Comparison of ENCODE assay signal across 19 cellular contexts in genomic region chr17:66135896-66136295, GRCh38. TPM values are rescaled to one million over a fixed set of nuclear protein-coding genes. Genes with fewer than 3 reads are reported as not detected.
DNase-seq lines count a peak whose midpoint lies in the region; TF ChIP-seq lines count a peak whose summit lies in the region.
"Had no signal": no experiment of that assay in that cellular context is flagged by ENCODE, and none has a peak within 500 bp of the region (broad histone marks: within the 10 kb centered on the region; RNA-seq: fewer than 3 reads in every experiment).

No MANE protein-coding gene starts in this region.

- H3K27me3 Mint-ChIP-seq in activated T-helper 1 cell treated with anti-CD3 and anti-CD28 coated beads, Interleukin-12 subunit alpha, Interleukin-12 subunit beta, Interleukin-2, Interleukin-4 antibody, amounts not matched to agents 30 ng/mL and 10 ng/mL and 1 ng/mL, durations not matched to agents 14 hours and 24 hours and 36 hours (ENCODE audit: insufficient read depth) = peaks cover 9% of the 10 kb centered on the region
- H3K27me3 Mint-ChIP-seq in activated T-helper 2 cell treated with anti-CD3 and anti-CD28 coated beads, Interferon-gamma antibody, Interleukin-2, Interleukin-4, amounts not matched to agents 10 μg/mL and 5 μg/mL and 100 μg/mL, durations not matched to agents 14 hours and 24 hours and 36 hours (ENCODE audit: low read depth) = peaks cover 20% of the 10 kb centered on the region

- H4K20me1 ChIP-seq in mammary epithelial cell (ENCODE audit: insufficient read depth, low read length) = no peaks in the 10 kb centered on the region

- intact Hi-C loops in breast epithelium (cut with DNase I; ENCODE audit: low total_unique reads) = no loop called here
- intact Hi-C loops in mammary epithelial cell (cut with micrococcal nuclease) = no loop called here
- intact Hi-C loops in activated T-helper 1 cell treated with anti-CD3 and anti-CD28 coated beads, Interleukin-12 subunit alpha, Interleukin-12 subunit beta, Interleukin-2, Interleukin-4 antibody, amounts not matched to agents 30 ng/mL and 10 ng/mL and 1 ng/mL, durations not matched to agents 14 hours and 24 hours and 36 hours (cut with micrococcal nuclease) = no loop called here
- intact Hi-C loops in activated T-helper 2 cell treated with anti-CD3 and anti-CD28 coated beads, Interferon-gamma antibody, Interleukin-2, Interleukin-4, amounts not matched to agents 10 μg/mL and 5 μg/mL and 100 μg/mL, durations not matched to agents 14 hours and 24 hours and 36 hours (cut with micrococcal nuclease) = no loop called here

- H3K4me1 ChIP-seq in breast epithelium (no peaks in the 10 kb centered on the region), mammary epithelial cell (ENCODE audit: insufficient read depth, low read length) (no peaks in the 10 kb centered on the region), adipocyte (ENCODE audit: control insufficient read depth, insufficient read depth, low read length) (peaks cover 15% of the 10 kb centered on the region)
- H3K4me1 ChIP-seq: SJCRH30 had no signal

- H3K79me2 ChIP-seq in mammary epithelial cell (ENCODE audit: insufficient read depth, low read length) = no peaks in the 10 kb centered on the region

- TF ChIP-seq POLR2A in breast epithelium (IDR thresholded peaks at IDR 0.05) = no peak

- H3K4me1 Mint-ChIP-seq in activated T-helper 1 cell treated with anti-CD3 and anti-CD28 coated beads, Interleukin-12 subunit alpha, Interleukin-12 subunit beta, Interleukin-2, Interleukin-4 antibody, amounts not matched to agents 30 ng/mL and 10 ng/mL and 1 ng/mL, durations not matched to agents 14 hours and 24 hours and 36 hours (ENCODE audit: low read depth) = peaks cover 6% of the 10 kb centered on the region
- peaks cover 8% of the 10 kb centered on the region for H3K4me1 Mint-ChIP-seq in activated T-helper 2 cell treated with anti-CD3 and anti-CD28 coated beads, Interferon-gamma antibody, Interleukin-2, Interleukin-4, amounts not matched to agents 10 μg/mL and 5 μg/mL and 100 μg/mL, durations not matched to agents 14 hours and 24 hours and 36 hours (ENCODE audit: low read depth)

- H3K4me3 ChIP-seq in breast epithelium (no peak overlapping the region), mammary epithelial cell (replicated peaks in 1 of 3; ENCODE audit: insufficient read depth in 1 of 3, low read depth in 2 of 3, low read length in 3 of 3) (no peak overlapping the region), adipocyte (ENCODE audit: low read length) (no peak overlapping the region), foreskin fibroblast (ENCODE audit: low read depth in 1 of 2, low read length in 2 of 2) (no peak overlapping the region)
- H3K4me3 ChIP-seq: K562, SJCRH30 had no signal

- peak overlapping the region; percentile 41 to 44 for H3K27ac ChIP-seq in breast epithelium
- no peak overlapping the region for H3K27ac ChIP-seq in mammary epithelial cell (ENCODE audit: insufficient read depth, low read depth, low read length)
- H3K27ac ChIP-seq: HL-60, SJCRH30 had no signal

- no peak overlapping the region for H3K4me2 ChIP-seq in mammary epithelial cell (ENCODE audit: insufficient read depth, low read depth, low read length)

- in situ Hi-C loops in mammary epithelial cell (cut with MboI; ENCODE audit: low sequenced_read_pairs in 2 of 2) = no loop called here

- CTCF ChIA-PET in mammary epithelial cell (lab: Charles Lee; ENCODE audit: low non-redundant PET) = no interaction called here

- no peaks in the 10 kb centered on the region for H3K27me3 ChIP-seq in breast epithelium
- no peaks in the 10 kb centered on the region for H3K27me3 ChIP-seq in mammary epithelial cell (ENCODE audit: insufficient read depth, low read length)
- H3K27me3 ChIP-seq in adipocyte (replicated peaks; ENCODE audit: control insufficient read depth, insufficient read depth, low read length) = no peaks in the 10 kb centered on the region
- H3K27me3 ChIP-seq: SJCRH30 had no signal

- H3K36me3 Mint-ChIP-seq in activated T-helper 1 cell treated with anti-CD3 and anti-CD28 coated beads, Interleukin-12 subunit alpha, Interleukin-12 subunit beta, Interleukin-2, Interleukin-4 antibody, amounts not matched to agents 30 ng/mL and 10 ng/mL and 1 ng/mL, durations not matched to agents 14 hours and 24 hours and 36 hours (ENCODE audit: low read depth) = peaks cover 4% of the 10 kb centered on the region
- no peaks in the 10 kb centered on the region for H3K36me3 Mint-ChIP-seq in activated T-helper 2 cell treated with anti-CD3 and anti-CD28 coated beads, Interferon-gamma antibody, Interleukin-2, Interleukin-4, amounts not matched to agents 10 μg/mL and 5 μg/mL and 100 μg/mL, durations not matched to agents 14 hours and 24 hours and 36 hours (ENCODE audit: low read depth)
- H3K36me3 Mint-ChIP-seq: CD4-positive, CD25-positive, alpha-beta regulatory T cell had no signal

- dilution Hi-C loops in mammary epithelial cell (cut with HindIII; ENCODE audit: low sequenced_read_pairs) = no loop called here

- H3K9ac ChIP-seq in mammary epithelial cell (ENCODE audit: insufficient read depth, low read length) (no peak overlapping the region), adipocyte (ENCODE audit: low read length) (no peak overlapping the region)

- no peak overlapping the region for H3K27ac Mint-ChIP-seq in activated T-helper 1 cell treated with anti-CD3 and anti-CD28 coated beads, Interleukin-12 subunit alpha, Interleukin-12 subunit beta, Interleukin-2, Interleukin-4 antibody, amounts not matched to agents 30 ng/mL and 10 ng/mL and 1 ng/mL, durations not matched to agents 14 hours and 24 hours and 36 hours
- no peak overlapping the region for H3K27ac Mint-ChIP-seq in activated T-helper 2 cell treated with anti-CD3 and anti-CD28 coated beads, Interferon-gamma antibody, Interleukin-2, Interleukin-4, amounts not matched to agents 10 μg/mL and 5 μg/mL and 100 μg/mL, durations not matched to agents 14 hours and 24 hours and 36 hours

- no peak overlapping the region for H2AFZ ChIP-seq in mammary epithelial cell (ENCODE audit: low read depth, low read length)

- BruUV-seq in mammary epithelial cell (replicated peaks; lab: Mats Ljungman, UMichigan) = no TSS peak

- no peaks in the 10 kb centered on the region for H3K36me3 ChIP-seq in breast epithelium
- no peaks in the 10 kb centered on the region for H3K36me3 ChIP-seq in mammary epithelial cell (ENCODE audit: insufficient read depth, low read length)
- no peaks in the 10 kb centered on the region for H3K36me3 ChIP-seq in adipocyte (ENCODE audit: control insufficient read depth, insufficient read depth, low read length, severe bottlenecking)

- H3K9me3 ChIP-seq in breast epithelium (no peaks in the 10 kb centered on the region), mammary epithelial cell (replicated peaks; ENCODE audit: insufficient read depth, low read length) (no peaks in the 10 kb centered on the region), adipocyte (ENCODE audit: control insufficient read depth, low read length) (peaks cover 7% of the 10 kb centered on the region)
- H3K9me3 ChIP-seq: SJCRH30 had no signal

- TF ChIP-seq CTCF in breast epithelium (IDR thresholded peaks at IDR 0.05) (no peak), mammary epithelial cell (conservative IDR thresholded peaks at IDR 0.05 in 1 of 2, IDR thresholded peaks at IDR 0.05 in 1 of 2; ENCODE audit: extremely low read depth in 1 of 2, insufficient read depth in 1 of 2, low read depth in 1 of 2, low read length in 2 of 2) (no peak), foreskin fibroblast (IDR thresholded peaks at IDR 0.05; ENCODE audit: low read depth, low read length) (no peak)

- WGBS in mammary epithelial cell (ENCODE audit: low coverage, missing lambda C conversion rate) = 42% methylated on average over 3 of the region's 3 CpGs

- peak in 1 of 2 donors; percentile 20 for DNase-seq in breast epithelium (ENCODE audit: low spot score in 2 of 2)
- no peak for DNase-seq in mammary epithelial cell
- DNase-seq in adipocyte (ENCODE audit: low read depth) = peak; percentile 46
- peak; percentile 5 to 17 for DNase-seq in foreskin fibroblast
- no peak for DNase-seq in NCI-H2107 treated with DMSO at 0.1 percent for 48 hours (lab: John Stamatoyannopoulos, UW; ENCODE audit: unreplicated experiment)
- DNase-seq in activated T-helper 1 cell treated with anti-CD3 and anti-CD28 coated beads, Interleukin-12 subunit alpha, Interleukin-12 subunit beta, Interleukin-2, Interleukin-4 antibody, amounts not matched to agents 30 ng/mL and 10 ng/mL and 1 ng/mL, durations not matched to agents 14 hours and 24 hours and 36 hours (ENCODE audit: low spot score) = no peak
- DNase-seq in OCI-M2 (lab: John Stamatoyannopoulos, UW; ENCODE audit: unreplicated experiment) = no peak
- DNase-seq in activated T-helper 2 cell treated with anti-CD3 and anti-CD28 coated beads, Interferon-gamma antibody, Interleukin-2, Interleukin-4, amounts not matched to agents 10 μg/mL and 5 μg/mL and 100 μg/mL, durations not matched to agents 14 hours and 24 hours and 36 hours (ENCODE audit: low spot score) = no peak
- DNase-seq: 8988T, Calu3, DMS53, HCEC 1CT, NCI-H187, NCI-H748 treated with DMSO at 0.1 percent for 48 hours, PC-3, SJCRH30 had no signal

- H3K4me3 Mint-ChIP-seq in activated T-helper 1 cell treated with anti-CD3 and anti-CD28 coated beads, Interleukin-12 subunit alpha, Interleukin-12 subunit beta, Interleukin-2, Interleukin-4 antibody, amounts not matched to agents 30 ng/mL and 10 ng/mL and 1 ng/mL, durations not matched to agents 14 hours and 24 hours and 36 hours = no peak overlapping the region
- no peak overlapping the region for H3K4me3 Mint-ChIP-seq in activated T-helper 2 cell treated with anti-CD3 and anti-CD28 coated beads, Interferon-gamma antibody, Interleukin-2, Interleukin-4, amounts not matched to agents 10 μg/mL and 5 μg/mL and 100 μg/mL, durations not matched to agents 14 hours and 24 hours and 36 hours (ENCODE audit: low read depth)
- H3K4me3 Mint-ChIP-seq: CD4-positive, CD25-positive, alpha-beta regulatory T cell had no signal

- peaks cover 10% of the 10 kb centered on the region for H3K9me3 Mint-ChIP-seq in activated T-helper 1 cell treated with anti-CD3 and anti-CD28 coated beads, Interleukin-12 subunit alpha, Interleukin-12 subunit beta, Interleukin-2, Interleukin-4 antibody, amounts not matched to agents 30 ng/mL and 10 ng/mL and 1 ng/mL, durations not matched to agents 14 hours and 24 hours and 36 hours
- peaks cover 12% of the 10 kb centered on the region for H3K9me3 Mint-ChIP-seq in activated T-helper 2 cell treated with anti-CD3 and anti-CD28 coated beads, Interferon-gamma antibody, Interleukin-2, Interleukin-4, amounts not matched to agents 10 μg/mL and 5 μg/mL and 100 μg/mL, durations not matched to agents 14 hours and 24 hours and 36 hours

RNA-seq across cellular contexts. Expression of gene CEP112, which starts 56.0 kb away (rescaled TPM):
- total RNA-seq in breast epithelium = 10 to 100 TPM; 12.9 to 27.2 (median 18.0) TPM
- total RNA-seq in mammary epithelial cell = 10 to 100 TPM in 1 of 2 donors, 1 to 10 TPM in 1; 4.0 to 11.1 TPM
- polyA plus RNA-seq in mammary epithelial cell = 2.0 TPM
- polyA minus RNA-seq in mammary epithelial cell = 4.5 TPM
- total RNA-seq in activated T-helper 1 cell treated with anti-CD3 and anti-CD28 coated beads, Interleukin-12 subunit alpha, Interleukin-12 subunit beta, Interleukin-2, Interleukin-4 antibody, amounts not matched to agents 30 ng/mL and 10 ng/mL and 1 ng/mL, durations not matched to agents 14 hours and 24 hours and 36 hours = 1.3 and 1.7 TPM in 2 replicates
- 0.66 and 1.1 TPM in 2 replicates for total RNA-seq in activated T-helper 2 cell treated with anti-CD3 and anti-CD28 coated beads, Interferon-gamma antibody, Interleukin-2, Interleukin-4, amounts not matched to agents 10 μg/mL and 5 μg/mL and 100 μg/mL, durations not matched to agents 14 hours and 24 hours and 36 hours
- total RNA-seq: K562 had no signal

Comparison
In these comparisons a context has a peak if more than half of its experiments do, and no peak if none do; other contexts are left out.
1. DNase-seq: peak in adipocyte (single experiment) and foreskin fibroblast (2 of 2); none in mammary epithelial cell (single experiment), NCI-H2107 treated with DMSO at 0.1 percent for 48 hours (single experiment), activated T-helper 1 cell treated with anti-CD3 and anti-CD28 coated beads, Interleukin-12 subunit alpha, Interleukin-12 subunit beta, Interleukin-2, Interleukin-4 antibody, amounts not matched to agents 30 ng/mL and 10 ng/mL and 1 ng/mL, durations not matched to agents 14 hours and 24 hours and 36 hours (single experiment), OCI-M2 (single experiment) and activated T-helper 2 cell treated with anti-CD3 and anti-CD28 coated beads, Interferon-gamma antibody, Interleukin-2, Interleukin-4, amounts not matched to agents 10 μg/mL and 5 μg/mL and 100 μg/mL, durations not matched to agents 14 hours and 24 hours and 36 hours (single experiment).